In genomic region chr20:43358811-43359210, GRCh38 we compare ENCODE assay signal across 6 cellular contexts.
"Had no signal": no experiment of that assay in that cellular context is flagged by ENCODE, and none has a peak within 500 bp of the region (broad histone marks: within the 10 kb centered on the region; RNA-seq: fewer than 3 reads in every experiment).

No MANE protein-coding gene starts in this region.

- H3K36me3 ChIP-seq: HAP-1 had no signal

- H2AFZ ChIP-seq: GM23248 had no signal

- DNase-seq: GM23248, GOT3, H7, KG1 had no signal

- H3K4me3 ChIP-seq: GM23248, HAP-1 had no signal

- ATAC-seq: HCT116 had no signal

- H3K9ac ChIP-seq: GM23248 had no signal

- H3K4me1 ChIP-seq: HAP-1 had no signal

- H3K9me3 ChIP-seq: HAP-1 had no signal

- H3K27ac ChIP-seq: GM23248 had no signal
